31 cellular contexts compared by ENCODE assay signal in genomic region chr5:76163111-76163628, GRCh38.
"Had no signal": no experiment of that assay in that cellular context is flagged by ENCODE, and none has a peak within 500 bp of the region (broad histone marks: within the 10 kb centered on the region; RNA-seq: fewer than 3 reads in every experiment).

No MANE protein-coding gene starts in this region.

- H3K27ac ChIP-seq: left lung, lower lobe of right lung, neural progenitor cell, neutrophil, skin epidermis, suprapubic skin, thoracic aorta, tibial artery, upper lobe of right lung had no signal

- H3K4me2 ChIP-seq: neural progenitor cell had no signal

- DNase-seq: immature natural killer cell; kidney; left colon; left lung; lower lobe of right lung; mesendoderm; naive B cell; natural killer cell; nephron progenitor cell; occipital lobe; retina; right cardiac atrium; stimulated activated CD4-positive, alpha-beta T cell treated with anti-CD3 and anti-CD28 coated beads, Interleukin-12 subunit alpha, Interleukin-12 subunit beta, amount 100 ng/mL, for 4 hours; stimulated activated CD4-positive, alpha-beta T cell treated with anti-CD3 and anti-CD28 coated beads, Interleukin-15, amount 100 ng/mL, for 24 hours; stimulated activated CD4-positive, alpha-beta T cell treated with anti-CD3 and anti-CD28 coated beads, Interleukin-4, amount 100 ng/mL, for 24 hours; stimulated activated naive CD4-positive, alpha-beta T cell; tibial artery; trophoblast cell; upper lobe of right lung had no signal

- H3K27ac Mint-ChIP-seq: immature natural killer cell; mesothelial cell of epicardium; naive B cell; natural killer cell; nephron progenitor cell; neural progenitor cell; progenitor cell of endocrine pancreas; stimulated activated effector memory CD8-positive, alpha-beta T cell treated with anti-CD3 and anti-CD28 coated beads, Interleukin-12 subunit alpha, Interleukin-12 subunit beta, amount 100 ng/mL, for 72 hours; stimulated activated naive CD8-positive, alpha-beta T cell treated with anti-CD3 and anti-CD28 coated beads, Interleukin-15, Interleukin-2, amounts not matched to agents 100 ng/mL and 50 ng/mL, for 24 hours had no signal

- H3K36me3 Mint-ChIP-seq: immature natural killer cell; mesothelial cell of epicardium; natural killer cell; stimulated activated effector memory CD8-positive, alpha-beta T cell treated with anti-CD3 and anti-CD28 coated beads, Interleukin-12 subunit alpha, Interleukin-12 subunit beta, amount 100 ng/mL, for 72 hours had no signal

- H3K4me3 ChIP-seq: left lung, lower lobe of right lung, neural progenitor cell, skin epidermis, suprapubic skin, thoracic aorta, tibial artery, upper lobe of right lung had no signal

- H3K4me3 Mint-ChIP-seq: immature natural killer cell; mesothelial cell of epicardium; naive B cell; natural killer cell; nephron progenitor cell; neural progenitor cell; stimulated activated effector memory CD8-positive, alpha-beta T cell treated with anti-CD3 and anti-CD28 coated beads, Interleukin-12 subunit alpha, Interleukin-12 subunit beta, amount 100 ng/mL, for 72 hours; stimulated activated naive CD8-positive, alpha-beta T cell treated with anti-CD3 and anti-CD28 coated beads, Interleukin-15, Interleukin-2, amounts not matched to agents 100 ng/mL and 50 ng/mL, for 24 hours had no signal

- H3K9me3 Mint-ChIP-seq: nephron progenitor cell had no signal

- ATAC-seq: left colon; left lung; lower lobe of right lung; natural killer cell; right cardiac atrium; sciatic nerve; stimulated activated effector memory CD8-positive, alpha-beta T cell treated with anti-CD3 and anti-CD28 coated beads, Interleukin-12 subunit alpha, Interleukin-12 subunit beta, amount 100 ng/mL, for 72 hours; upper lobe of right lung had no signal

- H3K4me1 Mint-ChIP-seq: immature natural killer cell, mesothelial cell of epicardium, naive B cell, natural killer cell, nephron progenitor cell had no signal

- FAIRE-seq: islet of Langerhans, kidney, urothelium cell line had no signal

- H3K9ac ChIP-seq: neural progenitor cell had no signal

- H3K9me3 ChIP-seq: lower lobe of right lung, neutrophil, suprapubic skin, thoracic aorta, tibial artery, upper lobe of right lung had no signal

- H3K27me3 ChIP-seq: left lung, neural progenitor cell, neutrophil, suprapubic skin, tibial artery, upper lobe of right lung had no signal

- H3K4me1 ChIP-seq: left lung, lower lobe of right lung, neural progenitor cell, suprapubic skin, tibial artery, upper lobe of right lung had no signal

- H2AFZ ChIP-seq: neural progenitor cell had no signal

- H3K36me3 ChIP-seq: left lung, lower lobe of right lung, neural progenitor cell, neutrophil, suprapubic skin, thoracic aorta, tibial artery, upper lobe of right lung had no signal
